In the genomic region with DNA sequence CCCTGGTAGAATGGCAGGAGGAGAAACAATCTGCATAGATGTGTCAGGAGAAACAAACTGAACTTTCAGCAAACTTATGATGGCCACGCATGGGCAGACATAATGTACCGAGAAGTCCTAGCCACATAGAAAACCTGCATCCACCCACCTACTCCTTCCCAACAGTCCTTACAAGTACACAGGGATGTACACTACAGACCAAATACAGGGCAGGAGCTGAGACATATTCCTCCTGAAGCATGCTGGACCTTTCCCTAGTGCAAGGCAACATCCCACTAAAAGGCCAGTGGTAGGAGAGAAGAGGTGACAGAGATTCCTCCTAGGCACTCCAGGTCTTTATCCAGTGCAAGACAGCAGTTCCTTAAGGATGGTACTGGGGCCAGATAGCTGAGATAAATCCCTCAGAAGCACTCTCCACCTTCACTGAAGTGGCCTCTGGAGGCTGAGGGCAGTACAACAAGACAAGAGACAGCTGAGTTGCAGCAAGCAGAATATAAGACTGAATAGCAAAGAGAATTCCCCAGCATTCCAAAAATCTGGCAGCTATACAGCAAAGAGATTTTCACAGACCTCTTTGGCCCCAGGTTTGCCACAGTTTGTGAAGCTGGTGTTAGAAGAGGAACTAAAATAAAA, we compare ENCODE assay signal across 11 cellular contexts. TPM values are rescaled to one million over a fixed set of nuclear protein-coding genes. Genes with fewer than 3 reads are reported as not detected.
A peak's percentile ranks its signal among the peaks of the same experiment; 100 is the strongest.
DNase-seq lines count a peak whose midpoint lies in the region; ATAC-seq and TF ChIP-seq lines count a peak whose summit lies in the region.
"Had no signal": no experiment of that assay in that cellular context is flagged by ENCODE, and none has a peak within 500 bp of the region (broad histone marks: within the 10 kb centered on the region; RNA-seq: fewer than 3 reads in every experiment).

No MANE protein-coding gene starts in this region.

- H3K79me1 ChIP-seq in mesenchymal stem cell (replicated peaks; ENCODE audit: low read length, poor library complexity, severe bottlenecking): peaks cover 17% of the 10 kb centered on the region

- H3K27me3 ChIP-seq in MG63: no peaks in the 10 kb centered on the region
- no peaks in the 10 kb centered on the region for H3K27me3 ChIP-seq in colonic mucosa
- no peaks in the 10 kb centered on the region for H3K27me3 ChIP-seq in mesenchymal stem cell (ENCODE audit: control insufficient read depth in 1 of 2, insufficient read depth in 1 of 2, low read length in 2 of 2)
- H3K27me3 ChIP-seq in vagina: no peaks in the 10 kb centered on the region
- H3K27me3 ChIP-seq: testis had no signal

- H2AK5ac ChIP-seq in mesenchymal stem cell (ENCODE audit: low read length, severe bottlenecking): no peak overlapping the region

- DNase-seq in GM12864 (ENCODE audit: low read depth) (no peak), MG63 (peak; percentile 29), colonic mucosa (no peak), mesenchymal stem cell (peak; percentile 59), activated gamma-delta T cell (lab: John Stamatoyannopoulos, UW) (no peak), C1 segment of cervical spinal cord (lab: John Stamatoyannopoulos, UW) (no peak), vagina (ENCODE audit: extremely low spot score in 2 of 2) (no peak)
- DNase-seq: activated effector memory CD4-positive, alpha-beta T cell treated with anti-CD3 and anti-CD28 coated beads, Interleukin-2, amount 50 U/mL, for 16 hours; NCI-H2107; testis had no signal

- no peak overlapping the region for H3K4me2 ChIP-seq in mesenchymal stem cell (ENCODE audit: low read length, poor library complexity, severe bottlenecking)

- H4K91ac ChIP-seq in mesenchymal stem cell (ENCODE audit: low read length): no peak overlapping the region

- H3K23ac ChIP-seq in mesenchymal stem cell (ENCODE audit: low read length in 2 of 2): no peak overlapping the region

- peaks cover 19% of the 10 kb centered on the region for H3K36me3 ChIP-seq in MG63
- H3K36me3 ChIP-seq in colonic mucosa: no peaks in the 10 kb centered on the region
- H3K36me3 ChIP-seq in mesenchymal stem cell (ENCODE audit: control insufficient read depth in 1 of 2, insufficient read depth in 2 of 2, low read depth in 1 of 2, low read length in 2 of 2): peaks cover 0 to 4% of the 10 kb centered on the region in 2 experiments
- H3K36me3 ChIP-seq in vagina: peaks cover 0 to 10% of the 10 kb centered on the region in 2 donors

- H2BK15ac ChIP-seq in mesenchymal stem cell (ENCODE audit: low read depth, poor library complexity, severe bottlenecking): no peak overlapping the region

- no peak overlapping the region for H2AFZ ChIP-seq in mesenchymal stem cell (ENCODE audit: low read depth, low read length)

- TF ChIP-seq CTCF in GM12864 (IDR thresholded peaks at IDR 0.05; ENCODE audit: low read depth, low read length, missing control alignments): peak; percentile 42
- peak; percentile 27 for TF ChIP-seq CTCF in colonic mucosa (IDR thresholded peaks at IDR 0.05)
- no peak for TF ChIP-seq CTCF in vagina (IDR thresholded peaks at IDR 0.05)

- H3K9me3 ChIP-seq in MG63 (peaks cover 7% of the 10 kb centered on the region; the same call in 1 of the 2 replicates), colonic mucosa (no peaks in the 10 kb centered on the region), mesenchymal stem cell (ENCODE audit: control insufficient read depth, low read length) (peaks cover 7% of the 10 kb centered on the region), vagina (no peaks in the 10 kb centered on the region)
- H3K9me3 ChIP-seq: testis had no signal

- no peak overlapping the region for H2BK120ac ChIP-seq in mesenchymal stem cell (ENCODE audit: low read depth, low read length)

- no peak overlapping the region for H2BK5ac ChIP-seq in mesenchymal stem cell (ENCODE audit: low read depth, low read length, poor library complexity, severe bottlenecking)

- H4K8ac ChIP-seq in mesenchymal stem cell (ENCODE audit: low read length): no peak overlapping the region

- no peak overlapping the region for H3K4ac ChIP-seq in mesenchymal stem cell (ENCODE audit: low read depth in 1 of 2, low read length in 2 of 2)

- peak overlapping the region in 1 of 2 experiments; percentile 8 for H3K18ac ChIP-seq in mesenchymal stem cell (ENCODE audit: low read depth in 1 of 2, low read length in 2 of 2)

- no peak for TF ChIP-seq POLR2A in vagina (IDR thresholded peaks at IDR 0.05)

- no peak for ATAC-seq in HG03045 (IDR thresholded peaks at IDR 0.05; ENCODE audit: unreplicated experiment)

- H3K14ac ChIP-seq in mesenchymal stem cell (ENCODE audit: low read length in 2 of 2): no peak overlapping the region

- no peak overlapping the region for H3K27ac ChIP-seq in colonic mucosa
- H3K27ac ChIP-seq in mesenchymal stem cell (ENCODE audit: low read length, poor library complexity, severe bottlenecking): no peak overlapping the region
- no peak overlapping the region for H3K27ac ChIP-seq in vagina
- H3K27ac ChIP-seq: testis had no signal

- H3K4me1 ChIP-seq in colonic mucosa: no peaks in the 10 kb centered on the region
- no peaks in the 10 kb centered on the region for H3K4me1 ChIP-seq in mesenchymal stem cell (ENCODE audit: control insufficient read depth, insufficient read depth, low read depth, low read length)
- H3K4me1 ChIP-seq in vagina: no peaks in the 10 kb centered on the region
- H3K4me1 ChIP-seq: testis had no signal

- H3K9ac ChIP-seq in colonic mucosa (ENCODE audit: low read depth in 2 of 2, low read length in 2 of 2) (no peak overlapping the region), mesenchymal stem cell (ENCODE audit: low read length) (no peak overlapping the region)

- intact Hi-C loops in colonic mucosa (cut with DNase I) (no loop called here), vagina (cut with DNase I) (no loop called here)

- H3K4me3 ChIP-seq in GM12864 (ENCODE audit: low read depth, low read length) (no peak overlapping the region), MG63 (no peak overlapping the region), colonic mucosa (no peak overlapping the region), mesenchymal stem cell (ENCODE audit: insufficient read depth in 1 of 2, low read depth in 1 of 2, low read length in 2 of 2) (no peak overlapping the region), vagina (no peak overlapping the region)
- H3K4me3 ChIP-seq: testis had no signal

- WGBS in mesenchymal stem cell: 94% methylated on average over 2 of the region's 2 CpGs

- no peak overlapping the region for H2BK12ac ChIP-seq in mesenchymal stem cell (ENCODE audit: low read length in 2 of 2)

RNA-seq across cellular contexts. Expression of gene VWA8, which starts 18.3 kb away (rescaled TPM):
- 10.5 and 18.8 TPM in 2 replicates for total RNA-seq in MG63 (2014; rRNA removed; shearing (Covaris generic); ENCODE audit: low replicate concordance)
- total RNA-seq in colonic mucosa (10 to 100 TPM; 23.8 to 31.8 TPM), vagina (33.4 TPM)
- polyA plus RNA-seq in mesenchymal stem cell (2013, experiment 1 of 2): 5.5 TPM
- polyA plus RNA-seq in mesenchymal stem cell (2013, experiment 2 of 2): 6.1 TPM

Comparison
In these comparisons a context has a peak if more than half of its experiments do, and no peak if none do; other contexts are left out.
1. DNase-seq: peak in MG63 (single experiment) and mesenchymal stem cell (single experiment); none in GM12864 (single experiment), colonic mucosa (single experiment), activated gamma-delta T cell (single experiment), C1 segment of cervical spinal cord (0 of 14) and vagina (0 of 2).
2. CTCF ChIP-seq: peak in GM12864 (single experiment) and colonic mucosa (single experiment); none in vagina (0 of 3).